Comparison of ENCODE assay signal across 20 cellular contexts in genomic region chr1:25750923-25751605, GRCh38.
"Had no signal": no experiment of that assay in that cellular context is flagged by ENCODE, and none has a peak within 500 bp of the region (broad histone marks: within the 10 kb centered on the region; RNA-seq: fewer than 3 reads in every experiment).

No MANE protein-coding gene starts in this region.

- H3K36me3 ChIP-seq: ovary, thoracic aorta, transverse colon had no signal

- FAIRE-seq: colon, keratinocyte, small intestine had no signal

- ATAC-seq: effector memory CD8-positive, alpha-beta T cell; foreskin keratinocyte; left cardiac atrium; left ventricle myocardium superior had no signal

- DNase-seq: effector memory CD8-positive, alpha-beta T cell; foreskin keratinocyte; immature natural killer cell; left cardiac atrium; left ventricle myocardium superior; mesenchymal stem cell; midbrain; ovary; small intestine; stimulated activated CD4-positive, alpha-beta T cell treated with anti-CD3 and anti-CD28 coated beads, Interleukin-12 subunit alpha, Interleukin-12 subunit beta, amount 100 ng/mL, for 4 hours; stimulated activated naive CD4-positive, alpha-beta T cell; stomach; substantia nigra; transverse colon had no signal

- H3K4me3 ChIP-seq: lung, ovary, right atrium auricular region, stomach, thoracic aorta, transverse colon had no signal

- H3K4me3 Mint-ChIP-seq: dendritic cell treated with granulocyte-macrophage colony-stimulating factor and Interleukin-4, amounts not matched to agents 40 ng/mL and 50 ng/mL, for 4 days; effector memory CD8-positive, alpha-beta T cell; immature natural killer cell had no signal

- H3K9me3 ChIP-seq: ovary, right atrium auricular region, stomach, thoracic aorta, transverse colon had no signal

- H3K27ac ChIP-seq: foreskin keratinocyte, ovary, right atrium auricular region, stomach, thoracic aorta, transverse colon had no signal

- H3K27ac Mint-ChIP-seq: dendritic cell treated with granulocyte-macrophage colony-stimulating factor and Interleukin-4, amounts not matched to agents 40 ng/mL and 50 ng/mL, for 4 days had no signal

- H3K27me3 ChIP-seq: ovary, right atrium auricular region, stomach, transverse colon had no signal

- H3K9me3 Mint-ChIP-seq: dendritic cell treated with granulocyte-macrophage colony-stimulating factor and Interleukin-4, amounts not matched to agents 40 ng/mL and 50 ng/mL, for 4 days; effector memory CD8-positive, alpha-beta T cell; immature natural killer cell had no signal

- H3K27me3 Mint-ChIP-seq: dendritic cell treated with granulocyte-macrophage colony-stimulating factor and Interleukin-4, amounts not matched to agents 40 ng/mL and 50 ng/mL, for 4 days; effector memory CD8-positive, alpha-beta T cell had no signal

- H3K4me1 ChIP-seq: right atrium auricular region, transverse colon had no signal
